In the genomic region with DNA sequence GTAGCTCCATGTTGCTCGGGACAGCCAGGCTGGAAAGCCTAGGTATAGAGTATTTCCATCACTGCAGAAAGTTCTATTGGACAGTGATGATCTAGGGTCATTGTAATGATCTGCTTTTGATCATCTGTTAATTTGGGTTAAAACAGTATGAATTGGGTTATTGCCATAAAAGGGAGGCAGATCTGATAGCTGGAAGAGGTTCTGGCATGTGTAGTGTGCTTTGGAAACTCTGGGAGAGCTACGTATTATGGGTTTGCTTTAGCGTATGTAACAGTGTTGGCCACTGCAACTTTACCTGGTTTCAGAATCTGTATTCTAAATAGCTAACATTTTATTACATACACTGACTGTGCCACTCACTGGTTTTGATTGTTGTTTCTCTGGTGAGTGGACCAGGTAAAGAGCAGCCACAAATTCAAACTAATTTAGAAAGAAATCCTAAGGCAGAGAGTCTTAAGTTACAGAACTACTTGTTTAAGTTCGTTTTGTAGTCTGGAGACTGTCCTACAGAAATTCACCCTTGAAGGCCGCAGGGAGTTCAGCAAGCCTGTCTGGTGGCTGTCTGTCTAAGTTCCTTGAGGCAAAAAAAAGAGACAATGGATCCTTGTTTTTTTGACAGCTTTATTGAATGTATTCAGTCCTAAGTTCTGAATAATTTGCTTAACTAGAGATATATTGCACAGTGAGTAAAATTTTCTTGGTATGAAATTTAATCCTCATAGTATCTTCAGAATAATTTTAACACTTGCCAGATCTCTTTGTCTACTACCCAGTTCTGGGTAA, we compare ENCODE assay signal across 22 cellular contexts.
DNase-seq lines count a peak whose midpoint lies in the region; ATAC-seq and TF ChIP-seq lines count a peak whose summit lies in the region.
"Had no signal": no experiment of that assay in that cellular context is flagged by ENCODE, and none has a peak within 500 bp of the region (broad histone marks: within the 10 kb centered on the region; RNA-seq: fewer than 3 reads in every experiment).

No MANE protein-coding gene starts in this region.

- TF ChIP-seq CTCF in chondrocyte (IDR thresholded peaks at IDR 0.05): no peak
- no peak for TF ChIP-seq CTCF in nephron (IDR thresholded peaks at IDR 0.05; ENCODE audit: unreplicated experiment in 3 of 3)

- H3K4me1 Mint-ChIP-seq in chondrocyte (ENCODE audit: low read depth) (peaks cover 58% of the 10 kb centered on the region), nephron (peaks cover 88% of the 10 kb centered on the region)
- H3K4me1 Mint-ChIP-seq: CD8-positive, alpha-beta memory T cell had no signal

- H3K27ac Mint-ChIP-seq in chondrocyte (ENCODE audit: unreplicated experiment) (peak overlapping the region; percentile 65), nephron (peak overlapping the region; percentile 83 to 92 (median 89))
- H3K27ac Mint-ChIP-seq: activated CD4-positive, alpha-beta T cell treated with anti-CD3 and anti-CD28 coated beads, Interleukin-2, amount 10 ng/mL, durations not matched to agents 24 days and 14 days; CD8-positive, alpha-beta memory T cell; GM23338; stimulated activated naive CD8-positive, alpha-beta T cell treated with anti-CD3 and anti-CD28 coated beads, Interleukin-15, Interleukin-2, amounts not matched to agents 100 ng/mL and 50 ng/mL, for 24 hours had no signal

- H3K4me3 Mint-ChIP-seq in chondrocyte (ENCODE audit: unreplicated experiment) (no peak overlapping the region), nephron (peak overlapping the region in 1 of 3 experiments; percentile 16)
- H3K4me3 Mint-ChIP-seq: activated CD4-positive, alpha-beta T cell treated with anti-CD3 and anti-CD28 coated beads, Interleukin-2, amount 10 ng/mL, durations not matched to agents 24 days and 14 days; CD8-positive, alpha-beta memory T cell; GM23338; naive thymus-derived CD4-positive, alpha-beta T cell; stimulated activated naive CD8-positive, alpha-beta T cell treated with anti-CD3 and anti-CD28 coated beads, Interleukin-15, Interleukin-2, amounts not matched to agents 100 ng/mL and 50 ng/mL, for 24 hours had no signal

- no peaks in the 10 kb centered on the region for H3K27me3 Mint-ChIP-seq in chondrocyte (ENCODE audit: low read depth)
- H3K27me3 Mint-ChIP-seq in nephron (ENCODE audit: low read depth): no peaks in the 10 kb centered on the region
- H3K27me3 Mint-ChIP-seq: stimulated activated naive CD8-positive, alpha-beta T cell treated with anti-CD3 and anti-CD28 coated beads, Interleukin-15, Interleukin-2, amounts not matched to agents 100 ng/mL and 50 ng/mL, for 24 hours had no signal

- no peaks in the 10 kb centered on the region for H3K9me3 Mint-ChIP-seq in chondrocyte (ENCODE audit: low read depth)
- H3K9me3 Mint-ChIP-seq in nephron: no peaks in the 10 kb centered on the region
- H3K9me3 Mint-ChIP-seq: activated CD4-positive, alpha-beta T cell treated with anti-CD3 and anti-CD28 coated beads, Interleukin-2, amount 10 ng/mL, durations not matched to agents 24 days and 14 days; GM23338; naive thymus-derived CD4-positive, alpha-beta T cell; stimulated activated naive CD8-positive, alpha-beta T cell treated with anti-CD3 and anti-CD28 coated beads, Interleukin-15, Interleukin-2, amounts not matched to agents 100 ng/mL and 50 ng/mL, for 24 hours had no signal

- peak; percentile 60 for DNase-seq in COLO829 (ENCODE audit: low spot score)
- peak; percentile 21 for DNase-seq in NCI-H69 (lab: John Stamatoyannopoulos, UW)
- no peak for DNase-seq in chondrocyte (ENCODE audit: low spot score)
- DNase-seq in EL: no peak
- no peak for DNase-seq in amygdala (lab: John Stamatoyannopoulos, UW)
- no peak for DNase-seq in GDM1 (lab: John Stamatoyannopoulos, UW)
- DNase-seq: activated CD4-positive, alpha-beta T cell treated with anti-CD3 and anti-CD28 coated beads, Interleukin-2, amount 10 ng/mL, durations not matched to agents 24 days and 14 days; activated CD8-positive, alpha-beta memory T cell treated with anti-CD3 and anti-CD28 coated beads, Interleukin-2, amount 50 U/mL, for 4 hours; activated gamma-delta T cell; CD8-positive, alpha-beta memory T cell; cortex of kidney; Karpas-422; naive thymus-derived CD4-positive, alpha-beta T cell; NCI-H1417; NCI-H82; retina; stimulated activated CD4-positive, alpha-beta T cell treated with anti-CD3 and anti-CD28 coated beads, Interleukin-15, amount 100 ng/mL, for 24 hours; SW 1271 had no signal

- no peak for ATAC-seq in GM21786 (IDR thresholded peaks at IDR 0.05; ENCODE audit: unreplicated experiment)
- ATAC-seq: GM23338; naive thymus-derived CD4-positive, alpha-beta T cell had no signal

- H3K36me3 Mint-ChIP-seq in chondrocyte (ENCODE audit: low read depth) (no peaks in the 10 kb centered on the region), nephron (ENCODE audit: low read depth) (peaks cover 24% of the 10 kb centered on the region)
- H3K36me3 Mint-ChIP-seq: CD8-positive, alpha-beta memory T cell; naive thymus-derived CD4-positive, alpha-beta T cell had no signal

Comparison
In these comparisons a context has a peak if more than half of its experiments do, and no peak if none do; other contexts are left out.
1. DNase-seq: peak in COLO829 (single experiment) and NCI-H69 (single experiment); none in chondrocyte (single experiment), EL (single experiment), amygdala (0 of 56) and GDM1 (single experiment).